Comparison of ENCODE assay signal across 33 cellular contexts in genomic region chr12:51202650-51203198, GRCh38. TPM values are rescaled to one million over a fixed set of nuclear protein-coding genes. Genes with fewer than 3 reads are reported as not detected.
DNase-seq lines count a peak whose midpoint lies in the region; ATAC-seq lines count a peak whose summit lies in the region.
"Had no signal": no experiment of that assay in that cellular context is flagged by ENCODE, and none has a peak within 500 bp of the region (broad histone marks: within the 10 kb centered on the region; RNA-seq: fewer than 3 reads in every experiment).

No MANE protein-coding gene starts in this region.

- H3K27ac Mint-ChIP-seq in activated naive CD4-positive, alpha-beta T cell treated with anti-CD3 and anti-CD28 coated beads for 36 hours, result peak overlapping the region; percentile 57
- H3K27ac Mint-ChIP-seq in activated CD4-positive, alpha-beta memory T cell treated with anti-CD3 and anti-CD28 coated beads, Interleukin-2, amount 10 ng/mL, durations not matched to agents 7 days and 5 days, result peak overlapping the region; percentile 5
- H3K27ac Mint-ChIP-seq in naive thymus-derived CD4-positive, alpha-beta T cell, result peak overlapping the region; percentile 14 to 94 (median 88)
- no peak overlapping the region for H3K27ac Mint-ChIP-seq in activated CD8-positive, alpha-beta memory T cell treated with anti-CD3 and anti-CD28 coated beads, Interleukin-2, amount 10 ng/mL, durations not matched to agents 7 days and 5 days
- H3K27ac Mint-ChIP-seq: natural killer cell; stimulated activated memory B cell treated with anti-CD40 and anti-IgM and Interleukin-4, amounts not matched to agents 10 μg/mL and 1 μg/mL and 100 μg/mL, for 72 hours; type B pancreatic cell had no signal

- H3K27ac ChIP-seq in naive thymus-derived CD4-positive, alpha-beta T cell (ENCODE audit: low read depth, low read length), result peak overlapping the region; percentile 37
- H3K27ac ChIP-seq: BLaER1 treated with 17β-estradiol and CSF1 and Interleukin-3, amounts not matched to agents 10 nM and 100 nM; colonic mucosa; gastroesophageal sphincter; HL-60; KMS-11; lower lobe of right lung; Peyer's patch had no signal

- H3K4me1 Mint-ChIP-seq in activated naive CD4-positive, alpha-beta T cell treated with anti-CD3 and anti-CD28 coated beads for 36 hours (ENCODE audit: low read depth), result peaks cover 16% of the 10 kb centered on the region
- peaks cover 15% of the 10 kb centered on the region for H3K4me1 Mint-ChIP-seq in activated CD4-positive, alpha-beta memory T cell treated with anti-CD3 and anti-CD28 coated beads, Interleukin-2, amount 10 ng/mL, durations not matched to agents 7 days and 5 days
- H3K4me1 Mint-ChIP-seq in naive thymus-derived CD4-positive, alpha-beta T cell, result peaks cover 0 to 36% (median 13%) of the 10 kb centered on the region in 7 donors
- H3K4me1 Mint-ChIP-seq in activated CD8-positive, alpha-beta memory T cell treated with anti-CD3 and anti-CD28 coated beads, Interleukin-2, amount 10 ng/mL, durations not matched to agents 7 days and 5 days, result peaks cover 7% of the 10 kb centered on the region
- H3K4me1 Mint-ChIP-seq: natural killer cell; stimulated activated memory B cell treated with anti-CD40 and anti-IgM and Interleukin-4, amounts not matched to agents 10 μg/mL and 1 μg/mL and 100 μg/mL, for 72 hours had no signal

- H3K4me3 ChIP-seq in naive thymus-derived CD4-positive, alpha-beta T cell (ENCODE audit: low read length), result no peak overlapping the region
- H3K4me3 ChIP-seq: BLaER1 treated with 17β-estradiol and CSF1 and Interleukin-3, amounts not matched to agents 10 nM and 100 nM; colonic mucosa; gastroesophageal sphincter; lower lobe of right lung; MG63; Peyer's patch had no signal

- no peaks in the 10 kb centered on the region for H3K36me3 Mint-ChIP-seq in activated naive CD4-positive, alpha-beta T cell treated with anti-CD3 and anti-CD28 coated beads for 36 hours (ENCODE audit: low read depth)
- H3K36me3 Mint-ChIP-seq in activated CD4-positive, alpha-beta memory T cell treated with anti-CD3 and anti-CD28 coated beads, Interleukin-2, amount 10 ng/mL, durations not matched to agents 7 days and 5 days (ENCODE audit: low read depth), result no peaks in the 10 kb centered on the region
- peaks cover 0 to 17% (median 0%) of the 10 kb centered on the region in 5 donors for H3K36me3 Mint-ChIP-seq in naive thymus-derived CD4-positive, alpha-beta T cell
- no peaks in the 10 kb centered on the region for H3K36me3 Mint-ChIP-seq in activated CD8-positive, alpha-beta memory T cell treated with anti-CD3 and anti-CD28 coated beads, Interleukin-2, amount 10 ng/mL, durations not matched to agents 7 days and 5 days
- H3K36me3 Mint-ChIP-seq: natural killer cell, type B pancreatic cell had no signal

- no peaks in the 10 kb centered on the region for H3K9me3 Mint-ChIP-seq in activated naive CD4-positive, alpha-beta T cell treated with anti-CD3 and anti-CD28 coated beads for 36 hours
- H3K9me3 Mint-ChIP-seq in activated CD4-positive, alpha-beta memory T cell treated with anti-CD3 and anti-CD28 coated beads, Interleukin-2, amount 10 ng/mL, durations not matched to agents 7 days and 5 days, result no peaks in the 10 kb centered on the region
- H3K9me3 Mint-ChIP-seq in naive thymus-derived CD4-positive, alpha-beta T cell, result no peaks in the 10 kb centered on the region
- H3K9me3 Mint-ChIP-seq in activated CD8-positive, alpha-beta memory T cell treated with anti-CD3 and anti-CD28 coated beads, Interleukin-2, amount 10 ng/mL, durations not matched to agents 7 days and 5 days (ENCODE audit: low read depth), result no peaks in the 10 kb centered on the region
- H3K9me3 Mint-ChIP-seq: natural killer cell; stimulated activated memory B cell treated with anti-CD40 and anti-IgM and Interleukin-4, amounts not matched to agents 10 μg/mL and 1 μg/mL and 100 μg/mL, for 72 hours; type B pancreatic cell had no signal

- H3K9me3 ChIP-seq in naive thymus-derived CD4-positive, alpha-beta T cell (ENCODE audit: control insufficient read depth in 2 of 3, low read length in 3 of 3), result no peaks in the 10 kb centered on the region
- H3K9me3 ChIP-seq: BLaER1 treated with 17β-estradiol and CSF1 and Interleukin-3, amounts not matched to agents 10 nM and 100 nM; colonic mucosa; gastroesophageal sphincter; lower lobe of right lung; MG63; Peyer's patch had no signal

- H3K27me3 Mint-ChIP-seq in activated naive CD4-positive, alpha-beta T cell treated with anti-CD3 and anti-CD28 coated beads for 36 hours (ENCODE audit: low read depth), result no peaks in the 10 kb centered on the region
- no peaks in the 10 kb centered on the region for H3K27me3 Mint-ChIP-seq in activated CD4-positive, alpha-beta memory T cell treated with anti-CD3 and anti-CD28 coated beads, Interleukin-2, amount 10 ng/mL, durations not matched to agents 7 days and 5 days
- no peaks in the 10 kb centered on the region for H3K27me3 Mint-ChIP-seq in naive thymus-derived CD4-positive, alpha-beta T cell
- no peaks in the 10 kb centered on the region for H3K27me3 Mint-ChIP-seq in activated CD8-positive, alpha-beta memory T cell treated with anti-CD3 and anti-CD28 coated beads, Interleukin-2, amount 10 ng/mL, durations not matched to agents 7 days and 5 days
- H3K27me3 Mint-ChIP-seq: stimulated activated memory B cell treated with anti-CD40 and anti-IgM and Interleukin-4, amounts not matched to agents 10 μg/mL and 1 μg/mL and 100 μg/mL, for 72 hours; type B pancreatic cell had no signal

- CTCF ChIA-PET in activated naive CD4-positive, alpha-beta T cell treated with anti-CD3 and anti-CD28 coated beads for 36 hours (lab: Charles Lee), result no interaction called here
- CTCF ChIA-PET in activated CD4-positive, alpha-beta memory T cell treated with anti-CD3 and anti-CD28 coated beads, Interleukin-2, amount 10 ng/mL, durations not matched to agents 7 days and 5 days (lab: Charles Lee), result no interaction called here
- CTCF ChIA-PET in naive thymus-derived CD4-positive, alpha-beta T cell (lab: Charles Lee), result no interaction called here
- CTCF ChIA-PET in activated CD8-positive, alpha-beta memory T cell treated with anti-CD3 and anti-CD28 coated beads, Interleukin-2, amount 10 ng/mL, durations not matched to agents 7 days and 5 days (lab: Charles Lee), result no interaction called here

- peak; percentile 66 for ATAC-seq in naive thymus-derived CD4-positive, alpha-beta T cell
- no peak for ATAC-seq in activated CD8-positive, alpha-beta memory T cell treated with anti-CD3 and anti-CD28 coated beads, Interleukin-2, amount 10 ng/mL, durations not matched to agents 7 days and 5 days
- ATAC-seq: gastroesophageal sphincter; lower lobe of right lung; natural killer cell; stimulated activated memory B cell treated with anti-CD40 and anti-IgM and Interleukin-4, amounts not matched to agents 10 μg/mL and 1 μg/mL and 100 μg/mL, for 72 hours had no signal

- no peaks in the 10 kb centered on the region for H3K27me3 ChIP-seq in naive thymus-derived CD4-positive, alpha-beta T cell (ENCODE audit: control insufficient read depth in 2 of 2, insufficient read depth in 2 of 2, low read length in 2 of 2)
- H3K27me3 ChIP-seq: BLaER1 treated with 17β-estradiol and CSF1 and Interleukin-3, amounts not matched to agents 10 nM and 100 nM; colonic mucosa; gastroesophageal sphincter; MG63; Peyer's patch had no signal

- peak; percentile 49 for DNase-seq in activated naive CD4-positive, alpha-beta T cell treated with anti-CD3 and anti-CD28 coated beads for 36 hours
- DNase-seq in activated naive CD4-positive, alpha-beta T cell treated with Interleukin-2 at 50 U/mL for 16 hours, result no peak
- DNase-seq in NCI-H146 (lab: John Stamatoyannopoulos, UW) (peak; percentile 12), NCI-H2196 (lab: John Stamatoyannopoulos, UW; ENCODE audit: unreplicated experiment) (no peak)
- DNase-seq in activated CD4-positive, alpha-beta memory T cell treated with anti-CD3 and anti-CD28 coated beads, Interleukin-2, amount 10 ng/mL, durations not matched to agents 7 days and 5 days, result no peak
- DNase-seq in naive thymus-derived CD4-positive, alpha-beta T cell, result peak in 7 of 9 donors; percentile 28 to 67 (median 36)
- DNase-seq in activated CD8-positive, alpha-beta memory T cell treated with anti-CD3 and anti-CD28 coated beads, Interleukin-2, amount 10 ng/mL, durations not matched to agents 7 days and 5 days, result no peak
- DNase-seq: activated CD8-positive, alpha-beta memory T cell treated with anti-CD3 and anti-CD28 coated beads, Interleukin-2, amount 50 U/mL, for 4 hours; activated gamma-delta T cell treated with Interleukin-2 at 50 U/mL for 16 hours; aorta; colonic mucosa; DMS79 treated with DMSO at 0.1 percent for 48 hours; effector CD4-positive, alpha-beta T cell; GF-D8; HCEC 1CT; hippocampal formation; lower lobe of right lung; MG63; natural killer cell; NCI-H2029 treated with DMSO at 0.1 percent for 48 hours; NCI-H226; NCI-H69; occipital lobe; Peyer's patch; SHP77; substantia nigra; T-helper 9 cell had no signal

- POLR2A ChIA-PET in activated CD4-positive, alpha-beta memory T cell treated with anti-CD3 and anti-CD28 coated beads, Interleukin-2, amount 10 ng/mL, durations not matched to agents 7 days and 5 days (lab: Charles Lee), result no interaction called here
- POLR2A ChIA-PET in naive thymus-derived CD4-positive, alpha-beta T cell (lab: Charles Lee), result interaction anchor here (1.0 kb wide), 2 partner anchors 13 to 18 kb away, joined by 4 to 5 read pairs; no protein-coding TSS in a partner anchor

- no peak overlapping the region for H3K4me3 Mint-ChIP-seq in activated naive CD4-positive, alpha-beta T cell treated with anti-CD3 and anti-CD28 coated beads for 36 hours
- H3K4me3 Mint-ChIP-seq in activated CD4-positive, alpha-beta memory T cell treated with anti-CD3 and anti-CD28 coated beads, Interleukin-2, amount 10 ng/mL, durations not matched to agents 7 days and 5 days, result no peak overlapping the region
- H3K4me3 Mint-ChIP-seq in naive thymus-derived CD4-positive, alpha-beta T cell, result peak overlapping the region in 8 of 10 donors; percentile 20 to 54 (median 29)
- no peak overlapping the region for H3K4me3 Mint-ChIP-seq in activated CD8-positive, alpha-beta memory T cell treated with anti-CD3 and anti-CD28 coated beads, Interleukin-2, amount 10 ng/mL, durations not matched to agents 7 days and 5 days
- H3K4me3 Mint-ChIP-seq: natural killer cell; stimulated activated memory B cell treated with anti-CD40 and anti-IgM and Interleukin-4, amounts not matched to agents 10 μg/mL and 1 μg/mL and 100 μg/mL, for 72 hours; type B pancreatic cell had no signal

- peaks cover 0 to 12% of the 10 kb centered on the region in 2 donors for H3K4me1 ChIP-seq in naive thymus-derived CD4-positive, alpha-beta T cell (ENCODE audit: control insufficient read depth in 2 of 2, insufficient read depth in 2 of 2, low read length in 2 of 2)
- H3K4me1 ChIP-seq: colonic mucosa, gastroesophageal sphincter, lower lobe of right lung, Peyer's patch had no signal

- intact Hi-C loops in activated naive CD4-positive, alpha-beta T cell treated with anti-CD3 and anti-CD28 coated beads for 36 hours (cut with micrococcal nuclease), result no loop called here
- intact Hi-C loops in naive thymus-derived CD4-positive, alpha-beta T cell (cut with micrococcal nuclease), result loop anchor here in 1 of 2 donors (2.0 to 5.0 kb wide), 2 partner anchors 14 to 35 kb away; partner anchors contain the start of gene DAZAP2

- H3K36me3 ChIP-seq in naive thymus-derived CD4-positive, alpha-beta T cell (ENCODE audit: control insufficient read depth in 2 of 3, insufficient read depth in 3 of 3, low read length in 3 of 3), result peaks cover 0 to 8% (median 3%) of the 10 kb centered on the region in 3 experiments
- H3K36me3 ChIP-seq: BLaER1 treated with 17β-estradiol and CSF1 and Interleukin-3, amounts not matched to agents 10 nM and 100 nM; colonic mucosa; MG63 had no signal

RNA-seq across cellular contexts. Expression of gene POU6F1, which starts 15.1 kb away (rescaled TPM):
- 1 to 10 TPM; 7.8 TPM for total RNA-seq in activated naive CD4-positive, alpha-beta T cell treated with anti-CD3 and anti-CD28 coated beads for 36 hours
- total RNA-seq in activated CD4-positive, alpha-beta memory T cell treated with anti-CD3 and anti-CD28 coated beads, Interleukin-2, amount 10 ng/mL, durations not matched to agents 7 days and 5 days, result 1 to 10 TPM; 4.1 to 4.8 TPM
- 10 to 100 TPM in 4 of 5 experiments, 1 to 10 TPM in 1; 5.1 to 85.5 (median 33.5) TPM for total RNA-seq in naive thymus-derived CD4-positive, alpha-beta T cell
- polyA plus RNA-seq in naive thymus-derived CD4-positive, alpha-beta T cell, result 1 to 10 TPM; 1.8 to 4.7 TPM
- 1 to 10 TPM; 3.6 to 5.4 TPM for total RNA-seq in activated CD8-positive, alpha-beta memory T cell treated with anti-CD3 and anti-CD28 coated beads, Interleukin-2, amount 10 ng/mL, durations not matched to agents 7 days and 5 days

RNA-seq across cellular contexts. Expression of gene TFCP2, which starts 29.8 kb away (rescaled TPM):
- 10 to 100 TPM; 23.6 to 25.4 TPM for total RNA-seq in activated naive CD4-positive, alpha-beta T cell treated with anti-CD3 and anti-CD28 coated beads for 36 hours
- 10 to 100 TPM; 34.3 to 35.9 TPM for total RNA-seq in activated CD4-positive, alpha-beta memory T cell treated with anti-CD3 and anti-CD28 coated beads, Interleukin-2, amount 10 ng/mL, durations not matched to agents 7 days and 5 days
- total RNA-seq in naive thymus-derived CD4-positive, alpha-beta T cell, result 10 to 100 TPM; 23.4 to 42.3 (median 36.6) TPM
- polyA plus RNA-seq in naive thymus-derived CD4-positive, alpha-beta T cell, result 10 to 100 TPM; 10.8 to 16.6 TPM
- total RNA-seq in activated CD8-positive, alpha-beta memory T cell treated with anti-CD3 and anti-CD28 coated beads, Interleukin-2, amount 10 ng/mL, durations not matched to agents 7 days and 5 days, result 10 to 100 TPM; 34.7 to 40.5 TPM

RNA-seq across cellular contexts. Expression of gene DAZAP2, which starts 35.9 kb away (rescaled TPM):
- total RNA-seq in activated naive CD4-positive, alpha-beta T cell treated with anti-CD3 and anti-CD28 coated beads for 36 hours, result 100 to 1,000 TPM; 106 to 107 TPM
- 100 to 1,000 TPM; 247 TPM for total RNA-seq in activated CD4-positive, alpha-beta memory T cell treated with anti-CD3 and anti-CD28 coated beads, Interleukin-2, amount 10 ng/mL, durations not matched to agents 7 days and 5 days
- 100 to 1,000 TPM; 231 to 306 (median 271) TPM for total RNA-seq in naive thymus-derived CD4-positive, alpha-beta T cell
- 1,000 to 10,000 TPM; 1,567 to 1,584 TPM for polyA plus RNA-seq in naive thymus-derived CD4-positive, alpha-beta T cell
- 100 to 1,000 TPM; 174 to 181 TPM for total RNA-seq in activated CD8-positive, alpha-beta memory T cell treated with anti-CD3 and anti-CD28 coated beads, Interleukin-2, amount 10 ng/mL, durations not matched to agents 7 days and 5 days

Comparison
In these comparisons a context has a peak if more than half of its experiments do, and no peak if none do; other contexts are left out.
1. DNase-seq: peak in activated naive CD4-positive, alpha-beta T cell treated with anti-CD3 and anti-CD28 coated beads for 36 hours (single experiment), NCI-H146 (single experiment) and naive thymus-derived CD4-positive, alpha-beta T cell (7 of 9); none in activated naive CD4-positive, alpha-beta T cell treated with Interleukin-2 at 50 U/mL for 16 hours (single experiment), activated CD4-positive, alpha-beta memory T cell treated with anti-CD3 and anti-CD28 coated beads, Interleukin-2, amount 10 ng/mL, durations not matched to agents 7 days and 5 days (single experiment), NCI-H2196 (single experiment) and activated CD8-positive, alpha-beta memory T cell treated with anti-CD3 and anti-CD28 coated beads, Interleukin-2, amount 10 ng/mL, durations not matched to agents 7 days and 5 days (single experiment).
2. H3K4me3 Mint-ChIP-seq: peak in naive thymus-derived CD4-positive, alpha-beta T cell (8 of 10); none in activated naive CD4-positive, alpha-beta T cell treated with anti-CD3 and anti-CD28 coated beads for 36 hours (single experiment), activated CD4-positive, alpha-beta memory T cell treated with anti-CD3 and anti-CD28 coated beads, Interleukin-2, amount 10 ng/mL, durations not matched to agents 7 days and 5 days (single experiment) and activated CD8-positive, alpha-beta memory T cell treated with anti-CD3 and anti-CD28 coated beads, Interleukin-2, amount 10 ng/mL, durations not matched to agents 7 days and 5 days (single experiment).